In the genomic region with DNA sequence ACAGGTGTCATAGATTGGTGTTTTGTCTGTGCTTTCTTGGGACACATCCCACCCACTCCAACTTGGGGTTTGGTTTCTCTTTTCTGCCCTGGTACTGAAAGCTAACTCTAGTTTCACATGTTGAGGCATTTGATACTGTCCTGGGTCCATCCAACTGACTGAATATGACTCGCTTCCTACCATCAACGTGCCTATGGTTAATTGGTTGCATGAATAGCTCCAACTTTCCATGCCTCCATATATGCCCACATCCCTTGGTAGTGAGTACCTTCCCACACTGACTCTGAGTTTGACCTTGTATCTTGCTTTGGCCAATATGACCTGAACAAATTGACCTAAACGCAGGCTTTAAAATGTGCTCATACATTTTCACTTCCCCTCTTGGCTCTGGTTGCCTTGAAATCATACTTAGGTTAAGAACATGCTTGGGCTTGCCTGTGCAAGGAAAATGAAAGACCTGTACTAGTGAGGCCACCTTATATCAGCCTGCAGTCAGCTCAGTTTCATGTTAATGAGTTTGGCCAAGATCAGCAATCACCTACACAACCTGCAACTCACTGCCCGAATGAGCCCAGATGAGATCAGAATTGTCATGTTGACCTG, we compare ENCODE assay signal across 1 cellular context.
TF ChIP-seq lines count a peak whose summit lies in the region.

No MANE protein-coding gene starts in this region.

TF ChIP-seq in H1, 55 proteins besides CTCF, POLR2A, EP300 and RAD21 (continued from another document):
- TF ChIP-seq, protein P1, sequence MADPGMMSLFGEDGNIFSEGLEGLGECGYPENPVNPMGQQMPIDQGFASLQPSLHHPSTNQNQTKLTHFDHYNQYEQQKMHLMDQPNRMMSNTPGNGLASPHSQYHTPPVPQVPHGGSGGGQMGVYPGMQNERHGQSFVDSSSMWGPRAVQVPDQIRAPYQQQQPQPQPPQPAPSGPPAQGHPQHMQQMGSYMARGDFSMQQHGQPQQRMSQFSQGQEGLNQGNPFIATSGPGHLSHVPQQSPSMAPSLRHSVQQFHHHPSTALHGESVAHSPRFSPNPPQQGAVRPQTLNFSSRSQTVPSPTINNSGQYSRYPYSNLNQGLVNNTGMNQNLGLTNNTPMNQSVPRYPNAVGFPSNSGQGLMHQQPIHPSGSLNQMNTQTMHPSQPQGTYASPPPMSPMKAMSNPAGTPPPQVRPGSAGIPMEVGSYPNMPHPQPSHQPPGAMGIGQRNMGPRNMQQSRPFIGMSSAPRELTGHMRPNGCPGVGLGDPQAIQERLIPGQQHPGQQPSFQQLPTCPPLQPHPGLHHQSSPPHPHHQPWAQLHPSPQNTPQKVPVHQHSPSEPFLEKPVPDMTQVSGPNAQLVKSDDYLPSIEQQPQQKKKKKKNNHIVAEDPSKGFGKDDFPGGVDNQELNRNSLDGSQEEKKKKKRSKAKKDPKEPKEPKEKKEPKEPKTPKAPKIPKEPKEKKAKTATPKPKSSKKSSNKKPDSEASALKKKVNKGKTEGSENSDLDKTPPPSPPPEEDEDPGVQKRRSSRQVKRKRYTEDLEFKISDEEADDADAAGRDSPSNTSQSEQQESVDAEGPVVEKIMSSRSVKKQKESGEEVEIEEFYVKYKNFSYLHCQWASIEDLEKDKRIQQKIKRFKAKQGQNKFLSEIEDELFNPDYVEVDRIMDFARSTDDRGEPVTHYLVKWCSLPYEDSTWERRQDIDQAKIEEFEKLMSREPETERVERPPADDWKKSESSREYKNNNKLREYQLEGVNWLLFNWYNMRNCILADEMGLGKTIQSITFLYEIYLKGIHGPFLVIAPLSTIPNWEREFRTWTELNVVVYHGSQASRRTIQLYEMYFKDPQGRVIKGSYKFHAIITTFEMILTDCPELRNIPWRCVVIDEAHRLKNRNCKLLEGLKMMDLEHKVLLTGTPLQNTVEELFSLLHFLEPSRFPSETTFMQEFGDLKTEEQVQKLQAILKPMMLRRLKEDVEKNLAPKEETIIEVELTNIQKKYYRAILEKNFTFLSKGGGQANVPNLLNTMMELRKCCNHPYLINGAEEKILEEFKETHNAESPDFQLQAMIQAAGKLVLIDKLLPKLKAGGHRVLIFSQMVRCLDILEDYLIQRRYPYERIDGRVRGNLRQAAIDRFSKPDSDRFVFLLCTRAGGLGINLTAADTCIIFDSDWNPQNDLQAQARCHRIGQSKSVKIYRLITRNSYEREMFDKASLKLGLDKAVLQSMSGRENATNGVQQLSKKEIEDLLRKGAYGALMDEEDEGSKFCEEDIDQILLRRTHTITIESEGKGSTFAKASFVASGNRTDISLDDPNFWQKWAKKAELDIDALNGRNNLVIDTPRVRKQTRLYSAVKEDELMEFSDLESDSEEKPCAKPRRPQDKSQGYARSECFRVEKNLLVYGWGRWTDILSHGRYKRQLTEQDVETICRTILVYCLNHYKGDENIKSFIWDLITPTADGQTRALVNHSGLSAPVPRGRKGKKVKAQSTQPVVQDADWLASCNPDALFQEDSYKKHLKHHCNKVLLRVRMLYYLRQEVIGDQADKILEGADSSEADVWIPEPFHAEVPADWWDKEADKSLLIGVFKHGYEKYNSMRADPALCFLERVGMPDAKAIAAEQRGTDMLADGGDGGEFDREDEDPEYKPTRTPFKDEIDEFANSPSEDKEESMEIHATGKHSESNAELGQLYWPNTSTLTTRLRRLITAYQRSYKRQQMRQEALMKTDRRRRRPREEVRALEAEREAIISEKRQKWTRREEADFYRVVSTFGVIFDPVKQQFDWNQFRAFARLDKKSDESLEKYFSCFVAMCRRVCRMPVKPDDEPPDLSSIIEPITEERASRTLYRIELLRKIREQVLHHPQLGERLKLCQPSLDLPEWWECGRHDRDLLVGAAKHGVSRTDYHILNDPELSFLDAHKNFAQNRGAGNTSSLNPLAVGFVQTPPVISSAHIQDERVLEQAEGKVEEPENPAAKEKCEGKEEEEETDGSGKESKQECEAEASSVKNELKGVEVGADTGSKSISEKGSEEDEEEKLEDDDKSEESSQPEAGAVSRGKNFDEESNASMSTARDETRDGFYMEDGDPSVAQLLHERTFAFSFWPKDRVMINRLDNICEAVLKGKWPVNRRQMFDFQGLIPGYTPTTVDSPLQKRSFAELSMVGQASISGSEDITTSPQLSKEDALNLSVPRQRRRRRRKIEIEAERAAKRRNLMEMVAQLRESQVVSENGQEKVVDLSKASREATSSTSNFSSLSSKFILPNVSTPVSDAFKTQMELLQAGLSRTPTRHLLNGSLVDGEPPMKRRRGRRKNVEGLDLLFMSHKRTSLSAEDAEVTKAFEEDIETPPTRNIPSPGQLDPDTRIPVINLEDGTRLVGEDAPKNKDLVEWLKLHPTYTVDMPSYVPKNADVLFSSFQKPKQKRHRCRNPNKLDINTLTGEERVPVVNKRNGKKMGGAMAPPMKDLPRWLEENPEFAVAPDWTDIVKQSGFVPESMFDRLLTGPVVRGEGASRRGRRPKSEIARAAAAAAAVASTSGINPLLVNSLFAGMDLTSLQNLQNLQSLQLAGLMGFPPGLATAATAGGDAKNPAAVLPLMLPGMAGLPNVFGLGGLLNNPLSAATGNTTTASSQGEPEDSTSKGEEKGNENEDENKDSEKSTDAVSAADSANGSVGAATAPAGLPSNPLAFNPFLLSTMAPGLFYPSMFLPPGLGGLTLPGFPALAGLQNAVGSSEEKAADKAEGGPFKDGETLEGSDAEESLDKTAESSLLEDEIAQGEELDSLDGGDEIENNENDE (IDR thresholded peaks at IDR 0.05; ENCODE audit: insufficient replicate concordance, low read length) = no peak
